ENCODE assay signal across 8 cellular contexts in genomic region chr17:42512733-42513251, GRCh38. TPM values are rescaled to one million over a fixed set of nuclear protein-coding genes. Genes with fewer than 3 reads are reported as not detected.
DNase-seq lines count a peak whose midpoint lies in the region; ATAC-seq, FAIRE-seq and TF ChIP-seq lines count a peak whose summit lies in the region.
"Had no signal": no experiment of that assay in that cellular context is flagged by ENCODE, and none has a peak within 500 bp of the region (broad histone marks: within the 10 kb centered on the region; RNA-seq: fewer than 3 reads in every experiment).

No MANE protein-coding gene starts in this region.

- ATAC-seq in right lobe of liver (peak in 3 of 4 donors; percentile 14 to 58 (median 45)), upper lobe of right lung (no peak)

- H3K36me3 ChIP-seq in adrenal gland (replicated peaks in 1 of 2) (peaks cover 0 to 68% of the 10 kb centered on the region in 2 donors), right lobe of liver (peaks cover 0 to 36% (median 3%) of the 10 kb centered on the region in 4 donors), upper lobe of right lung (peaks cover 56% of the 10 kb centered on the region)

- H3K4me3 ChIP-seq in adrenal gland: no peak overlapping the region
- no peak overlapping the region for H3K4me3 ChIP-seq in right lobe of liver
- no peak overlapping the region for H3K4me3 ChIP-seq in upper lobe of right lung
- H3K4me3 ChIP-seq: MG63 had no signal

- TF ChIP-seq CTCF in adrenal gland (IDR thresholded peaks at IDR 0.05) (no peak), right lobe of liver (IDR thresholded peaks at IDR 0.05) (no peak), upper lobe of right lung (IDR thresholded peaks at IDR 0.05) (no peak)

- 46 to 58% (median 51%) methylated on average over 1 to 6 of the region's 6 CpGs for WGBS in adrenal gland, 4 donors
- WGBS in right lobe of liver (ENCODE audit: insufficient coverage, low coverage, low lambda C conversion rate, missing lambda C conversion rate): 43% methylated on average over 6 of the region's 6 CpGs

- TF ChIP-seq POLR2A in adrenal gland (IDR thresholded peaks at IDR 0.05) (no peak), right lobe of liver (IDR thresholded peaks at IDR 0.05) (no peak), GM12891 (IDR thresholded peaks at IDR 0.05; ENCODE audit: low read depth, low read length) (no peak)

- H3K4me1 ChIP-seq in adrenal gland (replicated peaks in 1 of 2) (peaks cover 9 to 29% of the 10 kb centered on the region in 2 donors), right lobe of liver (peaks cover 0 to 13% (median 0%) of the 10 kb centered on the region in 4 donors), upper lobe of right lung (peaks cover 23% of the 10 kb centered on the region)

- no peak for FAIRE-seq in GM12891 (lab: Jason Lieb, UNC)

- intact Hi-C loops in adrenal gland (cut with DNase I) (loop anchor here in 1 of 2 donors (10.0 kb wide), 1 partner anchor 188 kb away; no protein-coding TSS in a partner anchor), right lobe of liver (cut with DNase I) (loop anchor here in 1 of 2 donors (5.0 to 10.0 kb wide), 2 partner anchors 90 to 188 kb away; partner anchors contain the start of gene CAVIN1), upper lobe of right lung (cut with DNase I) (loop anchor here (5.0 to 10.0 kb wide), 2 partner anchors 85 to 208 kb away; no protein-coding TSS in a partner anchor)

- H3K27me3 ChIP-seq in adrenal gland: no peaks in the 10 kb centered on the region
- H3K27me3 ChIP-seq in right lobe of liver: no peaks in the 10 kb centered on the region
- no peaks in the 10 kb centered on the region for H3K27me3 ChIP-seq in upper lobe of right lung
- H3K27me3 ChIP-seq: MG63 had no signal

- DNase-seq in adrenal gland (peak in 1 of 7 donors; percentile 29), right lobe of liver (no peak), upper lobe of right lung (no peak), GM12891 (ENCODE audit: insufficient read length, low spot score) (no peak)
- DNase-seq in stimulated activated naive CD4-positive, alpha-beta T cell treated with Interleukin-2 at 50 U/mL for 16 hours (lab: John Stamatoyannopoulos, UW): no peak
- DNase-seq: activated T-cell treated with anti-CD3 and anti-CD28 coated beads, Interleukin-2, amount 50 U/mL, for 1 hour; MG63; stimulated activated CD8-positive, alpha-beta memory T cell treated with anti-CD3 and anti-CD28 coated beads, Interleukin-4, amount 100 ng/mL, for 48 hours had no signal

- H3K9me3 ChIP-seq in adrenal gland (replicated peaks in 1 of 3): no peaks in the 10 kb centered on the region
- H3K9me3 ChIP-seq in right lobe of liver: no peaks in the 10 kb centered on the region
- H3K9me3 ChIP-seq in upper lobe of right lung: no peaks in the 10 kb centered on the region
- H3K9me3 ChIP-seq: MG63 had no signal

- H3K27ac ChIP-seq in adrenal gland (peak overlapping the region in 4 of 5 donors; percentile 18 to 78 (median 66)), right lobe of liver (peak overlapping the region; percentile 66 to 76 (median 72)), upper lobe of right lung (peak overlapping the region; percentile 55)

TF ChIP-seq in GM12891, 5 proteins besides CTCF, POLR2A, EP300 and RAD21:
- TF ChIP-seq TAF1 (IDR thresholded peaks at IDR 0.05; ENCODE audit: low read depth, low read length) (no peak), SPI1 (IDR thresholded peaks at IDR 0.05; ENCODE audit: low read depth, low read length) (no peak), POU2F2 (IDR thresholded peaks at IDR 0.05; ENCODE audit: low read depth, low read length) (no peak), PAX5 (IDR thresholded peaks at IDR 0.05; ENCODE audit: insufficient read depth, low read length, severe bottlenecking) (no peak), POLR2AphosphoS5 (IDR thresholded peaks at IDR 0.05; ENCODE audit: low read depth, low read length) (no peak)

RNA-seq across cellular contexts. Expression of gene NAGLU, which starts 23.2 kb away (rescaled TPM):
- total RNA-seq in adrenal gland: 100 to 1,000 TPM in 1 of 8 donors, 10 to 100 TPM in 7; 44.9 to 115 (median 66.1) TPM
- 10 to 100 TPM; 12.4 to 47.4 (median 39.5) TPM for polyA plus RNA-seq in adrenal gland
- 10 to 100 TPM; 36.4 to 81.6 (median 43.7) TPM for total RNA-seq in right lobe of liver
- 46.9 TPM for total RNA-seq in upper lobe of right lung
- polyA plus RNA-seq in GM12891 (2012; ENCODE audit: low read depth, missing spikeins): 13.7 TPM

RNA-seq across cellular contexts. Expression of gene HSD17B1, which starts 39.9 kb away (rescaled TPM):
- total RNA-seq in adrenal gland: 1 to 10 TPM in 7 of 8 donors, under 1 TPM in 1; 0.60 to 3.0 (median 2.1) TPM
- polyA plus RNA-seq in adrenal gland: 1 to 10 TPM in 2 of 3 donors, under 1 TPM in 1; 0.22 to 7.6 (median 3.6) TPM
- 1 to 10 TPM in 1 of 6 experiments, under 1 TPM in 5; 0.31 to 1.1 (median 0.87) TPM for total RNA-seq in right lobe of liver
- total RNA-seq in upper lobe of right lung: 1.4 TPM
- polyA plus RNA-seq in GM12891 (2012; ENCODE audit: low read depth, missing spikeins): 0.72 TPM

RNA-seq across cellular contexts. Expression of gene COASY, which starts 49.2 kb away (rescaled TPM):
- 100 to 1,000 TPM in 4 of 8 donors, 10 to 100 TPM in 4; 55.9 to 148 (median 91.8) TPM for total RNA-seq in adrenal gland
- polyA plus RNA-seq in adrenal gland: 100 to 1,000 TPM in 2 of 3 donors, 10 to 100 TPM in 1; 65.5 to 192 (median 130) TPM
- 10 to 100 TPM; 48.1 to 70.5 (median 60.9) TPM for total RNA-seq in right lobe of liver
- total RNA-seq in upper lobe of right lung: 63.3 TPM
- 61.8 TPM for polyA plus RNA-seq in GM12891 (2012; ENCODE audit: low read depth, missing spikeins)

RNA-seq across cellular contexts. Expression of gene MLX, which starts 54.1 kb away (rescaled TPM):
- total RNA-seq in adrenal gland: 10 to 100 TPM; 34.2 to 58.8 (median 47.1) TPM
- 10 to 100 TPM; 46.0 to 95.0 (median 52.6) TPM for polyA plus RNA-seq in adrenal gland
- 10 to 100 TPM; 34.5 to 46.2 (median 35.2) TPM for total RNA-seq in right lobe of liver
- total RNA-seq in upper lobe of right lung: 61.3 TPM
- polyA plus RNA-seq in GM12891 (2012; ENCODE audit: low read depth, missing spikeins): 30.3 TPM

RNA-seq across cellular contexts. Expression of gene ATP6V0A1, which starts 54.1 kb away (rescaled TPM):
- 100 to 1,000 TPM in 3 of 8 donors, 10 to 100 TPM in 5; 42.9 to 126 (median 97.0) TPM for total RNA-seq in adrenal gland
- polyA plus RNA-seq in adrenal gland: 100 to 1,000 TPM in 1 of 3 donors, 10 to 100 TPM in 2; 61.6 to 126 (median 81.6) TPM
- total RNA-seq in right lobe of liver: 10 to 100 TPM; 36.4 to 66.0 (median 49.4) TPM
- 109 TPM for total RNA-seq in upper lobe of right lung
- polyA plus RNA-seq in GM12891 (2012; ENCODE audit: low read depth, missing spikeins): 27.1 TPM
